ENCODE assay signal across 8 cellular contexts in the genomic region with DNA sequence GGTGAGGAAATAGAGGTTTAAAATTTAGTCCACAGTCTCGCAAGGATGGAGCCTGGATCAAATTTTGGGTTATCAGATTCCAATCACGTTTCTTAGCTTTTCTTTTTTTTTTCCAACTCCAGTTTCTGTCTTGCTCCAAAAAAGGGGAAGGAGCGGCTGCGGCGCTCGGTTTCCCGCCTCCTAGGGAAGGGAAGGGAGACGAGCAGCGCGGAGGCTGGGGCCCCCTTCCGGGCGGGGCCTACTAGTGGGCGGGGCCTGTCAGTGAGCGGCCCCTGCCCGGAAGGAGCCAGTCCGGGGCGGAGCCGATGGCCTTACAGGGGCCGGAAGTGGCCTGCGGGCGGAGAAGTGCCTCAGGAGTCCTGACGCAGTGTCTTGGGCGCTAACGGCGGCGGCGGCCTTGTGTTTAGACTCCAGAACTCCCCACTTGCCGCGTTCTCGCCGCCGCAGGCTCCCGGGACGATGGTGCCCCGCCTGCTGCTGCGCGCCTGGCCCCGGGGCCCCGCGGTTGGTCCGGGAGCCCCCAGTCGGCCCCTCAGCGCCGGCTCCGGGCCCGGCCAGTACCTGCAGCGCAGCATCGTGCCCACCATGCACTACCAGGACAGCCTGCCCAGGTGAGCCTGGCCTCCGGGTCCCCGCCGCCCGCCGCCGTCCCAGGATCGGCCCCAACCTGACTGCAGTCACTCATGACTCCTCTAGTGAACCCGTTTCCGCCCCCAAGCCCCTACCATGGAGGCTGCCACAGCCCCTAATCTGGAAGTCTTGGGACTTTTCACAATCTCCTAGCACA. TPM values are rescaled to one million over a fixed set of nuclear protein-coding genes. Genes with fewer than 3 reads are reported as not detected.
DNase-seq lines count a peak whose midpoint lies in the region; ATAC-seq and TF ChIP-seq lines count a peak whose summit lies in the region.

A gene (plus strand): TSS at position 340 of the 787 bp plus-strand sequence. CDS start 120 bp downstream, at position 460.

- ATAC-seq in GM19395 (IDR thresholded peaks at IDR 0.05; ENCODE audit: unreplicated experiment): peak; percentile 98
- peak; percentile 92 for ATAC-seq in HG03558 (IDR thresholded peaks at IDR 0.05; ENCODE audit: extremely low read depth, unreplicated experiment)
- ATAC-seq in left lobe of liver: peak; percentile 86

- peak within 1 kb of the TSS; percentile 98 for H3K27ac ChIP-seq in C4-2B

- intact Hi-C loops in dendritic cell treated with granulocyte-macrophage colony-stimulating factor and Interleukin-4, amounts not matched to agents 40 ng/mL and 50 ng/mL, for 4 days (cut with micrococcal nuclease): loop anchor here (1.0 to 2.0 kb wide), 2 partner anchors 24 to 42 kb away; a partner anchor contains a TSS

- no peaks in the 10 kb centered on the region for H3K9me3 Mint-ChIP-seq in dendritic cell treated with granulocyte-macrophage colony-stimulating factor and Interleukin-4, amounts not matched to agents 40 ng/mL and 50 ng/mL, for 4 days

- no peak; the same call in 1 of the 2 replicates for TF ChIP-seq CTCF in C4-2B (conservative IDR thresholded peaks at IDR 0.05)

- peaks cover 26% of the 10 kb centered on the region for H3K36me3 Mint-ChIP-seq in dendritic cell treated with granulocyte-macrophage colony-stimulating factor and Interleukin-4, amounts not matched to agents 40 ng/mL and 50 ng/mL, for 4 days (ENCODE audit: low read depth)

- peak; percentile 96 for DNase-seq in NCI-H774 (lab: John Stamatoyannopoulos, UW)
- DNase-seq in activated CD4-positive, alpha-beta T cell treated with anti-CD3 and anti-CD28 coated beads, Interleukin-2, amount 50 U/mL, for 24 hours (ENCODE audit: low read depth in 1 of 2, low spot score in 1 of 2): peak; percentile 66 to 86
- DNase-seq in left lobe of liver (ENCODE audit: low spot score): peak; percentile 93
- DNase-seq in stimulated activated CD4-positive, alpha-beta T cell treated with anti-CD3 and anti-CD28 coated beads, Interleukin-2, amount 100 ng/mL, for 24 hours: peak; percentile 92 to 95

- H3K4me1 Mint-ChIP-seq in dendritic cell treated with granulocyte-macrophage colony-stimulating factor and Interleukin-4, amounts not matched to agents 40 ng/mL and 50 ng/mL, for 4 days (ENCODE audit: low read depth): peaks cover 26% of the 10 kb centered on the region

- peak within 1 kb of the TSS; percentile 92 for H3K27ac Mint-ChIP-seq in dendritic cell treated with granulocyte-macrophage colony-stimulating factor and Interleukin-4, amounts not matched to agents 40 ng/mL and 50 ng/mL, for 4 days

- H3K4me3 Mint-ChIP-seq in dendritic cell treated with granulocyte-macrophage colony-stimulating factor and Interleukin-4, amounts not matched to agents 40 ng/mL and 50 ng/mL, for 4 days: peak within 1 kb of the TSS; percentile 91

- no peaks in the 10 kb centered on the region for H3K27me3 Mint-ChIP-seq in dendritic cell treated with granulocyte-macrophage colony-stimulating factor and Interleukin-4, amounts not matched to agents 40 ng/mL and 50 ng/mL, for 4 days

RNA-seq across cellular contexts. Expression of the gene that starts here (rescaled TPM):
- total RNA-seq in left lobe of liver: 96.0 TPM

Comparison
In these comparisons a context has a peak if more than half of its experiments do, and no peak if none do; other contexts are left out.
1. Peak in every context shown above with its lines: DNase-seq, ATAC-seq and H3K27ac ChIP-seq.